11 cellular contexts compared by ENCODE assay signal in genomic region chrX:9278475-9279270, GRCh38.
A peak's percentile ranks its signal among the peaks of the same experiment; 100 is the strongest.
DNase-seq lines count a peak whose midpoint lies in the region; ATAC-seq and TF ChIP-seq lines count a peak whose summit lies in the region.
"Had no signal": no experiment of that assay in that cellular context is flagged by ENCODE, and none has a peak within 500 bp of the region (broad histone marks: within the 10 kb centered on the region; RNA-seq: fewer than 3 reads in every experiment).

No MANE protein-coding gene starts in this region.

- CTCF ChIA-PET in CD4-positive, alpha-beta memory T cell (lab: Charles Lee; ENCODE audit: partially characterized antibody): interaction anchor here (0.9 kb wide), 1 partner anchor 34 kb away, joined by 3 read pairs; no protein-coding TSS in a partner anchor

- no peaks in the 10 kb centered on the region for H3K36me3 ChIP-seq in CD4-positive, alpha-beta memory T cell (ENCODE audit: insufficient read depth, low read length)

- H3K4me3 Mint-ChIP-seq in CD4-positive, alpha-beta memory T cell: peak overlapping the region in 7 of 8 donors; percentile 6 to 76 (median 65)
- H3K4me3 Mint-ChIP-seq in osteocyte (ENCODE audit: unreplicated experiment): peak overlapping the region; percentile 47

- no peak for DNase-seq in CD4-positive, alpha-beta memory T cell
- DNase-seq in astrocyte of the spinal cord (ENCODE audit: low read depth, low spot score) (peak; percentile 10), osteocyte (ENCODE audit: extremely low spot score, unreplicated experiment) (no peak), posterior vena cava (ENCODE audit: low spot score) (no peak), inferior parietal cortex (ENCODE audit: extremely low spot score) (no peak)
- DNase-seq: activated gamma-delta T cell, NCI-H69, T1000 had no signal

- peak overlapping the region in 4 of 7 donors; percentile 30 to 83 (median 75) for H3K27ac Mint-ChIP-seq in CD4-positive, alpha-beta memory T cell
- peak overlapping the region; percentile 79 for H3K27ac Mint-ChIP-seq in osteocyte (ENCODE audit: unreplicated experiment)

- TF ChIP-seq CTCF in astrocyte of the spinal cord (IDR thresholded peaks at IDR 0.05; ENCODE audit: low read depth, low read length) (no peak), osteocyte (IDR thresholded peaks at IDR 0.05) (no peak)

- POLR2A ChIA-PET in CD4-positive, alpha-beta memory T cell (lab: Charles Lee; ENCODE audit: partially characterized antibody): no interaction called here

- no peaks in the 10 kb centered on the region for H3K36me3 Mint-ChIP-seq in CD4-positive, alpha-beta memory T cell
- no peaks in the 10 kb centered on the region for H3K36me3 Mint-ChIP-seq in osteocyte (ENCODE audit: unreplicated experiment)

- ATAC-seq in GM19395 (IDR thresholded peaks at IDR 0.05; ENCODE audit: unreplicated experiment): peak; percentile 27
- ATAC-seq in HG03175 (IDR thresholded peaks at IDR 0.05; ENCODE audit: unreplicated experiment): no peak
- no peak for ATAC-seq in GM18520 (IDR thresholded peaks at IDR 0.05; ENCODE audit: unreplicated experiment)

- H3K27ac ChIP-seq in CD4-positive, alpha-beta memory T cell (ENCODE audit: low read depth, low read length): no peak overlapping the region

- H3K4me1 Mint-ChIP-seq in CD4-positive, alpha-beta memory T cell: peaks cover 7 to 9% (median 8%) of the 10 kb centered on the region in 4 donors
- peaks cover 12% of the 10 kb centered on the region for H3K4me1 Mint-ChIP-seq in osteocyte (ENCODE audit: unreplicated experiment)

- no peaks in the 10 kb centered on the region for H3K27me3 Mint-ChIP-seq in CD4-positive, alpha-beta memory T cell
- H3K27me3 Mint-ChIP-seq in osteocyte (ENCODE audit: unreplicated experiment): no peaks in the 10 kb centered on the region

- H3K9me3 Mint-ChIP-seq in CD4-positive, alpha-beta memory T cell: peaks cover 0 to 1% (median 0%) of the 10 kb centered on the region in 8 donors
- no peaks in the 10 kb centered on the region for H3K9me3 Mint-ChIP-seq in osteocyte (ENCODE audit: unreplicated experiment)

- in situ Hi-C loops in astrocyte of the spinal cord (cut with HindIII; ENCODE audit: low sequenced_read_pairs): no loop called here

- no peaks in the 10 kb centered on the region for H3K9me3 ChIP-seq in CD4-positive, alpha-beta memory T cell (ENCODE audit: control insufficient read depth in 1 of 2, low read length in 2 of 2)

- intact Hi-C loops in CD4-positive, alpha-beta memory T cell (cut with micrococcal nuclease): no loop called here
- intact Hi-C loops in posterior vena cava (cut with DNase I): no loop called here

- no peaks in the 10 kb centered on the region for H3K27me3 ChIP-seq in CD4-positive, alpha-beta memory T cell (ENCODE audit: insufficient read depth, low read length)

- no peaks in the 10 kb centered on the region for H3K4me1 ChIP-seq in CD4-positive, alpha-beta memory T cell (ENCODE audit: insufficient read depth, low read length)

- H3K4me3 ChIP-seq in CD4-positive, alpha-beta memory T cell (ENCODE audit: low read length in 2 of 2): no peak overlapping the region
- no peak overlapping the region for H3K4me3 ChIP-seq in astrocyte of the spinal cord (ENCODE audit: low read depth, low read length)
